Comparison of ENCODE assay signal across 20 cellular contexts in genomic region chr10:7593068-7593467, GRCh38.
A peak's percentile ranks its signal among the peaks of the same experiment; 100 is the strongest.
DNase-seq lines count a peak whose midpoint lies in the region; ATAC-seq, FAIRE-seq and TF ChIP-seq lines count a peak whose summit lies in the region.
"Had no signal": no experiment of that assay in that cellular context is flagged by ENCODE, and none has a peak within 500 bp of the region (broad histone marks: within the 10 kb centered on the region; RNA-seq: fewer than 3 reads in every experiment).

No MANE protein-coding gene starts in this region.

- peak; percentile 99 for ATAC-seq in left ventricle myocardium superior
- ATAC-seq: activated CD4-positive, CD25-positive, alpha-beta regulatory T cell treated with anti-CD3 and anti-CD28 coated beads, Interleukin-2, amount 50 U/mL, for 24 hours; activated CD8-positive, alpha-beta memory T cell treated with anti-CD3 and anti-CD28 coated beads, Interleukin-2, amount 10 ng/mL, durations not matched to agents 7 days and 5 days; CD8-positive, alpha-beta T cell had no signal

- peak; percentile 65 for DNase-seq in AG20443 (ENCODE audit: low spot score)
- peak; percentile 7 for DNase-seq in cerebellar cortex (ENCODE audit: low spot score)
- DNase-seq in left ventricle myocardium superior, result peak; percentile 71
- peak; percentile 28 for DNase-seq in putamen (ENCODE audit: low spot score)
- DNase-seq in posterior vena cava (ENCODE audit: low spot score), result no peak
- no peak for DNase-seq in GM12891 (ENCODE audit: insufficient read length, low spot score)
- DNase-seq in NCI-H146 treated with DMSO at 0.1 percent for 48 hours (lab: John Stamatoyannopoulos, UW; ENCODE audit: unreplicated experiment), result no peak
- DNase-seq in NCI-H446 (lab: John Stamatoyannopoulos, UW), result no peak
- DNase-seq: ACHN; activated CD8-positive, alpha-beta memory T cell treated with anti-CD3 and anti-CD28 coated beads, Interleukin-2, amount 10 ng/mL, durations not matched to agents 7 days and 5 days; activated gamma-delta T cell treated with Interleukin-2 at 50 U/mL for 16 hours; CD8-positive, alpha-beta T cell; EL; mammary epithelial cell; NCI-H187 treated with DMSO at 0.1 percent for 48 hours; NCI-H510A; retina; stimulated activated CD4-positive, alpha-beta T cell treated with anti-CD3 and anti-CD28 coated beads, Interleukin-1b, Interleukin-23, amount 100 ng/mL, for 48 hours had no signal

- FAIRE-seq in GM12891 (lab: Jason Lieb, UNC), result no peak
- FAIRE-seq: colon had no signal

- no peak for TF ChIP-seq POLR2A in GM12891 (IDR thresholded peaks at IDR 0.05; ENCODE audit: low read depth, low read length)

- intact Hi-C loops in left ventricle myocardium superior (cut with micrococcal nuclease) (no loop called here), posterior vena cava (cut with DNase I) (no loop called here)

TF ChIP-seq in GM12891, 5 proteins besides CTCF, POLR2A, EP300 and RAD21:
- TF ChIP-seq POU2F2 (IDR thresholded peaks at IDR 0.05; ENCODE audit: low read depth, low read length) (no peak), PAX5 (IDR thresholded peaks at IDR 0.05; ENCODE audit: insufficient read depth, low read length, severe bottlenecking) (no peak), POLR2AphosphoS5 (IDR thresholded peaks at IDR 0.05; ENCODE audit: low read depth, low read length) (no peak), SPI1 (IDR thresholded peaks at IDR 0.05; ENCODE audit: low read depth, low read length) (no peak), TAF1 (IDR thresholded peaks at IDR 0.05; ENCODE audit: low read depth, low read length) (no peak)

Comparison
In these comparisons a context has a peak if more than half of its experiments do, and no peak if none do; other contexts are left out.
1. DNase-seq: peak in AG20443 (single experiment), cerebellar cortex (single experiment), left ventricle myocardium superior (single experiment) and putamen (single experiment); none in posterior vena cava (single experiment), GM12891 (single experiment), NCI-H146 treated with DMSO at 0.1 percent for 48 hours (single experiment) and NCI-H446 (0 of 2).